ENCODE assay signal across 17 cellular contexts in the genomic region with DNA sequence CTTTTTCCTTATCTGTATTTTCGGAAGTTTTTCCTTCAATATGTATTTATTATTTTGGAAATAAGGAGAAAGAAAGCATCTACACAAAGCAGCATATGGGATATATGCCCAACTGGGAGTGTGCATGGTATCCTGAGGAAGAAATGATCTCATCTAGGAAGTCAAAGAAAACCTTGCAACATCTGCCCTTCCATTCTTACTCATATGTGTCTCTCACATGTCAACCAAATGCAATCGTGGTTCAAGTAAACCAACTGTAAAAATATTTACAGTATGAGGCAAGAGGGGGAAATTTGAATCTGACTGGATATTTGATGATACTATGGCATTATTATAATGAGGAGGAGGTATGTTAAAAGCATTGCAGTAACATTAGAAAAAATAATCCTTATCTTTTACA. TPM values are rescaled to one million over a fixed set of nuclear protein-coding genes. Genes with fewer than 3 reads are reported as not detected.
"Had no signal": no experiment of that assay in that cellular context is flagged by ENCODE, and none has a peak within 500 bp of the region (broad histone marks: within the 10 kb centered on the region; RNA-seq: fewer than 3 reads in every experiment).

No MANE protein-coding gene starts in this region.

- ATAC-seq: gastrocnemius medialis, sciatic nerve had no signal

- H3K27ac Mint-ChIP-seq: activated naive CD4-positive, alpha-beta T cell treated with anti-CD3 and anti-CD28 coated beads for 36 hours; stimulated activated naive CD8-positive, alpha-beta T cell treated with anti-CD3 and anti-CD28 coated beads, Interleukin-15, Interleukin-2, amounts not matched to agents 100 ng/mL and 50 ng/mL, for 24 hours had no signal

- H3K4me3 Mint-ChIP-seq: activated naive CD4-positive, alpha-beta T cell treated with anti-CD3 and anti-CD28 coated beads for 36 hours; neural crest cell; stimulated activated naive CD8-positive, alpha-beta T cell treated with anti-CD3 and anti-CD28 coated beads, Interleukin-15, Interleukin-2, amounts not matched to agents 100 ng/mL and 50 ng/mL, for 24 hours had no signal

- H3K4me3 ChIP-seq: colonic mucosa, gastrocnemius medialis, lung, spleen, suprapubic skin had no signal

- H3K36me3 ChIP-seq: colonic mucosa, gastrocnemius medialis, spleen, suprapubic skin had no signal

- DNase-seq: activated CD4-positive, CD25-positive, alpha-beta regulatory T cell treated with anti-CD3 and anti-CD28 coated beads, Interleukin-2, amount 50 U/mL, for 72 hours; activated naive CD4-positive, alpha-beta T cell treated with anti-CD3 and anti-CD28 coated beads for 36 hours; colonic mucosa; gastrocnemius medialis; islet precursor cell; spleen; T-helper 9 cell; trophoblast cell had no signal

- FAIRE-seq: astrocyte had no signal

- H3K9me3 Mint-ChIP-seq: activated naive CD4-positive, alpha-beta T cell treated with anti-CD3 and anti-CD28 coated beads for 36 hours; neural crest cell; stimulated activated naive CD8-positive, alpha-beta T cell treated with anti-CD3 and anti-CD28 coated beads, Interleukin-15, Interleukin-2, amounts not matched to agents 100 ng/mL and 50 ng/mL, for 24 hours had no signal

RNA-seq across cellular contexts. Expression of gene SCG3, which starts 3.2 kb away (rescaled TPM):
- total RNA-seq: activated CD8-positive, alpha-beta memory T cell treated with anti-CD3 and anti-CD28 coated beads for 36 hours; activated naive CD4-positive, alpha-beta T cell treated with anti-CD3 and anti-CD28 coated beads for 36 hours; gastrocnemius medialis; osteoblast; pulmonary artery endothelial cell; suprapubic skin had no signal
